In the genomic region with DNA sequence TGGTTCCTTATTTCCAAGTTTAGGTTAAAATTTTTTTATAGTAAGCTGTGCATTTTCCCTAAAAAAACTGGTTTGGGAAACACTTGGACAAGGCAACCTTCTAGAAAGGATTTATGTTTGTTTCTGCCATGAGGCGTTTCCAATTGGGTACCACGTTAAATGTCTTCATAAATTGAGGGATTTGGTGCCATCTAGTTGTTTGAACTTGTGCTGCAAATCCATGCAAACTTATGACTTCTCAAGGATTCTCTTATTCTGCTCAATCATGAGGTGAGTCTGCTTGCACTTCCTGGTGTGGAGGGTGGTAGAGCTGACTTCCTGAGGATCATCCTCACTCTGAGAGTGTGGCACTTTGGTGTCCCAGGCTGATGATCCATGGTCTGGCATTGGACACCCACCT, we compare ENCODE assay signal across 9 cellular contexts.
DNase-seq lines count a peak whose midpoint lies in the region; ATAC-seq and TF ChIP-seq lines count a peak whose summit lies in the region.
"Had no signal": no experiment of that assay in that cellular context is flagged by ENCODE, and none has a peak within 500 bp of the region (broad histone marks: within the 10 kb centered on the region; RNA-seq: fewer than 3 reads in every experiment).

No MANE protein-coding gene starts in this region.

- no peak overlapping the region for H3K4me3 Mint-ChIP-seq in osteocyte (ENCODE audit: unreplicated experiment)
- H3K4me3 Mint-ChIP-seq: naive B cell had no signal

- no peak for TF ChIP-seq POLR2A in thyroid gland (IDR thresholded peaks at IDR 0.05)

- H3K4me1 ChIP-seq in thyroid gland: no peaks in the 10 kb centered on the region

- intact Hi-C loops in thyroid gland (cut with DNase I): no loop called here

- H3K36me3 Mint-ChIP-seq in osteocyte (ENCODE audit: unreplicated experiment): peaks cover 40% of the 10 kb centered on the region

- peaks cover 18% of the 10 kb centered on the region for H3K9me3 Mint-ChIP-seq in osteocyte (ENCODE audit: unreplicated experiment)

- DNase-seq in HCEC 1CT (peak; percentile 28), NCI-H524 (lab: John Stamatoyannopoulos, UW) (peak; percentile 1 to 49), dermis microvascular lymphatic vessel endothelial cell (ENCODE audit: low read depth in 2 of 2) (peak; percentile 16 to 64), osteocyte (ENCODE audit: extremely low spot score, unreplicated experiment) (no peak), thyroid gland (no peak), AG08395 (ENCODE audit: low spot score) (no peak)
- DNase-seq: naive B cell had no signal

- H3K27ac Mint-ChIP-seq in osteocyte (ENCODE audit: unreplicated experiment): no peak overlapping the region

- H3K9me3 ChIP-seq in thyroid gland: no peaks in the 10 kb centered on the region

- TF ChIP-seq CTCF in osteocyte (IDR thresholded peaks at IDR 0.05) (peak; percentile 40), thyroid gland (IDR thresholded peaks at IDR 0.05) (peak in 3 of 6 experiments; percentile 16 to 40 (median 35))

- no peaks in the 10 kb centered on the region for H3K36me3 ChIP-seq in thyroid gland

- no peak overlapping the region for H3K27ac ChIP-seq in thyroid gland

- WGBS in thyroid gland, 2 donors: 62 to 65% methylated on average over 2 of the region's 2 CpGs

- H3K4me3 ChIP-seq in thyroid gland (replicated peaks in 1 of 3): no peak overlapping the region

- ATAC-seq in HG02798 (IDR thresholded peaks at IDR 0.05; ENCODE audit: poor library complexity, unreplicated experiment): no peak
- ATAC-seq: activated CD4-positive, CD25-positive, alpha-beta regulatory T cell treated with anti-CD3 and anti-CD28 coated beads, Interleukin-2, amount 50 U/mL, for 24 hours had no signal

- no peaks in the 10 kb centered on the region for H3K4me1 Mint-ChIP-seq in osteocyte (ENCODE audit: unreplicated experiment)
- H3K4me1 Mint-ChIP-seq: naive B cell had no signal

- no peaks in the 10 kb centered on the region for H3K27me3 Mint-ChIP-seq in osteocyte (ENCODE audit: unreplicated experiment)
- H3K27me3 Mint-ChIP-seq: naive B cell had no signal

- no peaks in the 10 kb centered on the region for H3K27me3 ChIP-seq in thyroid gland

Comparison
In these comparisons a context has a peak if more than half of its experiments do, and no peak if none do; other contexts are left out.
1. DNase-seq: peak in HCEC 1CT (single experiment), NCI-H524 (2 of 2) and dermis microvascular lymphatic vessel endothelial cell (2 of 2); none in osteocyte (single experiment), thyroid gland (0 of 2) and AG08395 (single experiment).